ENCODE assay signal across 8 cellular contexts in genomic region chr6:132937466-132937906, GRCh38.
DNase-seq lines count a peak whose midpoint lies in the region; ATAC-seq and TF ChIP-seq lines count a peak whose summit lies in the region.
"Had no signal": no experiment of that assay in that cellular context is flagged by ENCODE, and none has a peak within 500 bp of the region (broad histone marks: within the 10 kb centered on the region; RNA-seq: fewer than 3 reads in every experiment).

No MANE protein-coding gene starts in this region.

- H3K4me3 ChIP-seq in GM12865 (ENCODE audit: low read depth, low read length) (no peak overlapping the region), MG63 (no peak overlapping the region), SJCRH30 (no peak overlapping the region), fibroblast of mammary gland (ENCODE audit: control insufficient read depth, low read depth, low read length) (no peak overlapping the region), psoas muscle (no peak overlapping the region)
- H3K4me3 ChIP-seq: skin epidermis had no signal

- H3K27me3 ChIP-seq in MG63 = no peaks in the 10 kb centered on the region
- no peaks in the 10 kb centered on the region for H3K27me3 ChIP-seq in SJCRH30
- H3K27me3 ChIP-seq in psoas muscle (ENCODE audit: insufficient read depth in 3 of 3, low read length in 2 of 3) = no peaks in the 10 kb centered on the region

- intact Hi-C loops in psoas muscle (cut with DNase I) = no loop called here

- H3K27ac ChIP-seq in SJCRH30 (no peak overlapping the region), psoas muscle (no peak overlapping the region)
- H3K27ac ChIP-seq: skin epidermis had no signal

- WGBS in psoas muscle, 3 donors = 21 to 37% (median 29%) methylated on average over 5 of the region's 5 CpGs

- H3K36me3 ChIP-seq in MG63 (no peaks in the 10 kb centered on the region), SJCRH30 (no peaks in the 10 kb centered on the region), psoas muscle (ENCODE audit: insufficient read depth in 1 of 2, low read depth in 1 of 2) (no peaks in the 10 kb centered on the region)

- DNase-seq in GM12865 (ENCODE audit: low read depth) (peak; percentile 36), MG63 (peak; percentile 30), SJCRH30 (peak; percentile 66 to 83), fibroblast of mammary gland (ENCODE audit: low read depth) (peak; percentile 51), psoas muscle (no peak)

- H3K9me3 ChIP-seq in MG63 (no peaks in the 10 kb centered on the region), SJCRH30 (replicated peaks) (no peaks in the 10 kb centered on the region), psoas muscle (no peaks in the 10 kb centered on the region)

- peaks cover 22% of the 10 kb centered on the region for H3K4me1 ChIP-seq in SJCRH30
- H3K4me1 ChIP-seq in psoas muscle = no peaks in the 10 kb centered on the region

- ATAC-seq in psoas muscle = peak in 2 of 4 donors; percentile 50 to 58
- ATAC-seq in GM19035 (IDR thresholded peaks at IDR 0.05; ENCODE audit: unreplicated experiment) = no peak
- no peak for ATAC-seq in HG03045 (IDR thresholded peaks at IDR 0.05; ENCODE audit: unreplicated experiment)

- TF ChIP-seq CTCF in GM12865 (IDR thresholded peaks at IDR 0.05; ENCODE audit: insufficient read depth, low read depth, low read length, missing control alignments) (peak; percentile 59), fibroblast of mammary gland (conservative IDR thresholded peaks at IDR 0.05; ENCODE audit: control insufficient read depth, insufficient read depth, low read depth, low read length) (peak; percentile 74), psoas muscle (IDR thresholded peaks at IDR 0.05) (peak; percentile 54)

Comparison
In these comparisons a context has a peak if more than half of its experiments do, and no peak if none do; other contexts are left out.
1. DNase-seq: peak in GM12865 (single experiment), MG63 (single experiment), SJCRH30 (2 of 2) and fibroblast of mammary gland (single experiment); none in psoas muscle (0 of 2).
2. Peak in every context shown above with its lines, with median percentiles within 50 percentile points of each other: CTCF ChIP-seq.